9 cellular contexts compared by ENCODE assay signal in genomic region chr3:172622916-172623700, GRCh38.
A peak's percentile ranks its signal among the peaks of the same experiment; 100 is the strongest.
DNase-seq lines count a peak whose midpoint lies in the region; ATAC-seq and TF ChIP-seq lines count a peak whose summit lies in the region.
"Had no signal": no experiment of that assay in that cellular context is flagged by ENCODE, and none has a peak within 500 bp of the region (broad histone marks: within the 10 kb centered on the region; RNA-seq: fewer than 3 reads in every experiment).

No MANE protein-coding gene starts in this region.

- no peak for TF ChIP-seq POLR2A in testis (IDR thresholded peaks at IDR 0.05)

- H3K27me3 ChIP-seq in CD8-positive, alpha-beta memory T cell (ENCODE audit: insufficient read depth, low read length, poor library complexity, severe bottlenecking): no peaks in the 10 kb centered on the region
- H3K27me3 ChIP-seq in mammary epithelial cell (ENCODE audit: insufficient read depth, low read length): no peaks in the 10 kb centered on the region
- no peaks in the 10 kb centered on the region for H3K27me3 ChIP-seq in left lung
- H3K27me3 ChIP-seq in testis: no peaks in the 10 kb centered on the region
- H3K27me3 ChIP-seq: SJCRH30 had no signal

- H3K4me3 Mint-ChIP-seq in CD8-positive, alpha-beta memory T cell: peak overlapping the region in 5 of 7 donors; percentile 29 to 70 (median 38)

- H3K4me1 Mint-ChIP-seq in CD8-positive, alpha-beta memory T cell: peaks cover 3 to 10% (median 8%) of the 10 kb centered on the region in 3 donors

- no peaks in the 10 kb centered on the region for H3K27me3 Mint-ChIP-seq in CD8-positive, alpha-beta memory T cell

- H3K9ac ChIP-seq in mammary epithelial cell (ENCODE audit: insufficient read depth, low read length): no peak overlapping the region

- WGBS in mammary epithelial cell (ENCODE audit: low coverage, missing lambda C conversion rate): 15% methylated on average over 10 of the region's 10 CpGs
- 24 to 33% methylated on average over 10 of the region's 10 CpGs for WGBS in testis, 2 donors

- peak overlapping the region in 1 of 8 donors; percentile 33 for H3K27ac Mint-ChIP-seq in CD8-positive, alpha-beta memory T cell

- no peaks in the 10 kb centered on the region for H3K36me3 ChIP-seq in CD8-positive, alpha-beta memory T cell (ENCODE audit: insufficient read depth, low read length)
- H3K36me3 ChIP-seq in mammary epithelial cell (ENCODE audit: insufficient read depth, low read length) (no peaks in the 10 kb centered on the region), left lung (no peaks in the 10 kb centered on the region), testis (ENCODE audit: low read depth, missing control alignments) (no peaks in the 10 kb centered on the region)
- H3K36me3 ChIP-seq: SJCRH30 had no signal

- TF ChIP-seq CTCF in mammary epithelial cell (conservative IDR thresholded peaks at IDR 0.05 in 1 of 2, IDR thresholded peaks at IDR 0.05 in 1 of 2; ENCODE audit: extremely low read depth in 1 of 2, insufficient read depth in 1 of 2, low read depth in 1 of 2, low read length in 2 of 2) (peak; percentile 66 to 71), left lung (IDR thresholded peaks at IDR 0.05) (peak; percentile 37 to 74), testis (IDR thresholded peaks at IDR 0.05) (peak; percentile 38 to 75 (median 46))

- no peaks in the 10 kb centered on the region for H3K9me3 ChIP-seq in CD8-positive, alpha-beta memory T cell (ENCODE audit: low read length)
- H3K9me3 ChIP-seq in mammary epithelial cell (replicated peaks; ENCODE audit: insufficient read depth, low read length) (no peaks in the 10 kb centered on the region), left lung (no peaks in the 10 kb centered on the region), testis (no peaks in the 10 kb centered on the region)
- H3K9me3 ChIP-seq: SJCRH30 had no signal

- peak; percentile 72 for ATAC-seq in left lung

- H3K9me3 Mint-ChIP-seq in CD8-positive, alpha-beta memory T cell: no peaks in the 10 kb centered on the region

- in situ Hi-C loops in SK-MEL-5 (cut with HindIII; ENCODE audit: low pct_unique_long_range_greater_than_20kb, low sequenced_read_pairs) (no loop called here), mammary epithelial cell (cut with MboI; ENCODE audit: low sequenced_read_pairs in 2 of 2) (no loop called here)

- H3K27ac ChIP-seq in CD8-positive, alpha-beta memory T cell (ENCODE audit: low read depth, low read length): no peak overlapping the region
- H3K27ac ChIP-seq in mammary epithelial cell (ENCODE audit: insufficient read depth, low read depth, low read length) (peak overlapping the region; percentile 22), left lung (no peak overlapping the region), testis (no peak overlapping the region)
- H3K27ac ChIP-seq: SJCRH30 had no signal

- no TSS peak for BruUV-seq in mammary epithelial cell (replicated peaks; lab: Mats Ljungman, UMichigan)

- no peak overlapping the region for H3K4me3 ChIP-seq in CD8-positive, alpha-beta memory T cell (ENCODE audit: low read length)
- H3K4me3 ChIP-seq in mammary epithelial cell (replicated peaks in 1 of 3; ENCODE audit: insufficient read depth in 1 of 3, low read depth in 2 of 3, low read length in 3 of 3) (peak overlapping the region in 1 of 3 experiments; percentile 8), left lung (no peak overlapping the region), testis (peak overlapping the region in 1 of 2 donors; percentile 38)
- H3K4me3 ChIP-seq: SJCRH30 had no signal

- no peaks in the 10 kb centered on the region for H3K4me1 ChIP-seq in CD8-positive, alpha-beta memory T cell (ENCODE audit: insufficient read depth, low read length)
- H3K4me1 ChIP-seq in mammary epithelial cell (ENCODE audit: insufficient read depth, low read length) (peaks cover 20% of the 10 kb centered on the region), left lung (peaks cover 8 to 29% of the 10 kb centered on the region in 2 donors), testis (no peaks in the 10 kb centered on the region)
- H3K4me1 ChIP-seq: SJCRH30 had no signal

- no peaks in the 10 kb centered on the region for H3K36me3 Mint-ChIP-seq in CD8-positive, alpha-beta memory T cell

- H4K20me1 ChIP-seq in mammary epithelial cell (ENCODE audit: insufficient read depth, low read length): no peaks in the 10 kb centered on the region

- H3K4me2 ChIP-seq in mammary epithelial cell (ENCODE audit: insufficient read depth, low read depth, low read length): peak overlapping the region; percentile 47

- intact Hi-C loops in mammary epithelial cell (cut with micrococcal nuclease): loop anchor here (1.0 to 5.0 kb wide), 2 partner anchors 43 to 291 kb away; no protein-coding TSS in a partner anchor
- intact Hi-C loops in left lung (cut with DNase I): no loop called here
- intact Hi-C loops in testis (cut with DNase I; ENCODE audit: low total_unique reads): no loop called here

- no peaks in the 10 kb centered on the region for H3K79me2 ChIP-seq in mammary epithelial cell (ENCODE audit: insufficient read depth, low read length)

- CTCF ChIA-PET in CD8-positive, alpha-beta memory T cell (lab: Charles Lee): interaction anchor here (0.7 to 2.9 kb wide), 11 partner anchors 10 to 146 kb away, joined by 3 to 14 read pairs (median 3); no protein-coding TSS in a partner anchor
- CTCF ChIA-PET in mammary epithelial cell (lab: Charles Lee; ENCODE audit: low non-redundant PET): interaction anchor here (0.5 to 1.0 kb wide), 5 partner anchors 12 to 162 kb away, joined by 3 to 11 read pairs (median 7); no protein-coding TSS in a partner anchor

- POLR2A ChIA-PET in CD8-positive, alpha-beta memory T cell (lab: Charles Lee): interaction anchor here (0.6 kb wide), 1 partner anchor 29 kb away, joined by 6 read pairs; no protein-coding TSS in a partner anchor

- dilution Hi-C loops in mammary epithelial cell (cut with HindIII; ENCODE audit: low sequenced_read_pairs): no loop called here

- DNase-seq in CD8-positive, alpha-beta memory T cell: peak in 4 of 5 donors; percentile 6 to 15 (median 10)
- DNase-seq in HCEC 1CT (peak; percentile 60), SK-MEL-5 (ENCODE audit: low read depth, low spot score) (peak; percentile 56), mammary epithelial cell (peak; percentile 66), left lung (no peak), testis (peak; percentile 51), cerebellum (ENCODE audit: low spot score) (no peak), islet precursor cell (no peak)

- no peak overlapping the region for H2AFZ ChIP-seq in mammary epithelial cell (ENCODE audit: low read depth, low read length)

Comparison
In these comparisons a context has a peak if more than half of its experiments do, and no peak if none do; other contexts are left out.
1. DNase-seq: peak in CD8-positive, alpha-beta memory T cell (4 of 5), HCEC 1CT (single experiment), SK-MEL-5 (single experiment), mammary epithelial cell (single experiment) and testis (single experiment); none in left lung (0 of 2), cerebellum (single experiment) and islet precursor cell (single experiment).
2. Peak in every context shown above with its lines, with median percentiles within 50 percentile points of each other: CTCF ChIP-seq.